In the genomic region with DNA sequence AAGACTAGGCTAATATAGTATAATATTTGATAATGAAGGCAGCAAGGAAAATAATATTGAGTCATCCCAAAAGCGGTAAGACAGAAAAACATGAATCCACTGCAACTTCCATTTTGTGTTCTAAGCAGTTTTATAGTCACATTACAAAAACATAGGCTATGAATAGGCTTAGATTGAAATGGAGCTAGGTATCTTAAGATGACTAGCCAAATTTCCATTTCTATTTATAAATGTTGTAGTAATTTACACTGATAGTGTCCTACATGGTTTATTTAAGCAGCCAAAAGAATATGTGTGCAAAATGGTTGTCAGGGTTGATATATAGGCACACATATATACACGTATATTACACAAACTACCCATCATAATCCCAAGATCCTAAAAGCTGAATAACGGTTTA, we compare ENCODE assay signal across 9 cellular contexts.
"Had no signal": no experiment of that assay in that cellular context is flagged by ENCODE, and none has a peak within 500 bp of the region (broad histone marks: within the 10 kb centered on the region; RNA-seq: fewer than 3 reads in every experiment).

No MANE protein-coding gene starts in this region.

- H3K4me3 ChIP-seq: GM23338 had no signal

- H3K9me3 Mint-ChIP-seq: GM23338, H9, IgD-negative memory B cell had no signal

- ATAC-seq: GM23338, HepG2 had no signal

- H3K4me1 Mint-ChIP-seq: GM23338, H9 had no signal

- H3K27ac ChIP-seq: HL-60 had no signal

- H3K27me3 Mint-ChIP-seq: IgD-negative memory B cell had no signal

- FAIRE-seq: H1, H54, HepG2 had no signal

- H3K4me2 ChIP-seq: GM23338 had no signal

- H3K27ac Mint-ChIP-seq: GM23338, H9, IgD-negative memory B cell had no signal

- H3K4me3 Mint-ChIP-seq: GM23338, H9, IgD-negative memory B cell had no signal

- DNase-seq: H9, HCEC 1CT, KBM-7 had no signal
